Comparison of ENCODE assay signal across 26 cellular contexts in genomic region chr2:217638533-217638932, GRCh38.
"Had no signal": no experiment of that assay in that cellular context is flagged by ENCODE, and none has a peak within 500 bp of the region (broad histone marks: within the 10 kb centered on the region; RNA-seq: fewer than 3 reads in every experiment).

No MANE protein-coding gene starts in this region.

- H3K4me1 Mint-ChIP-seq: endodermal cell had no signal

- H3K27ac ChIP-seq: colonic mucosa, epithelial cell of prostate, esophagus squamous epithelium, gastrocnemius medialis, heart right ventricle, lower lobe of right lung had no signal

- H3K4me3 Mint-ChIP-seq: dendritic cell treated with granulocyte-macrophage colony-stimulating factor and Interleukin-4, amounts not matched to agents 40 ng/mL and 50 ng/mL, for 4 days; effector memory CD8-positive, alpha-beta T cell; endodermal cell; mesothelial cell of epicardium had no signal

- DNase-seq: colonic mucosa; cortex of kidney; effector CD8-positive, alpha-beta T cell; effector memory CD8-positive, alpha-beta T cell; endodermal cell; erythroblast; esophagus squamous epithelium; foreskin fibroblast; foreskin melanocyte; gastrocnemius medialis; glutamatergic neuron; head of caudate nucleus; heart right ventricle; hippocampal formation; kidney; kidney glomerular epithelial cell; left colon; left ventricle myocardium superior; lower lobe of right lung; mesenchymal stem cell; mucosa of descending colon had no signal

- H3K4me1 ChIP-seq: colonic mucosa, lower lobe of right lung had no signal

- H3K36me3 ChIP-seq: colonic mucosa, esophagus squamous epithelium, gastrocnemius medialis, heart right ventricle, lower lobe of right lung had no signal

- H3K9me3 ChIP-seq: colonic mucosa, esophagus squamous epithelium, gastrocnemius medialis, heart right ventricle, lower lobe of right lung, mucosa of descending colon had no signal

- H3K9me3 Mint-ChIP-seq: dendritic cell treated with granulocyte-macrophage colony-stimulating factor and Interleukin-4, amounts not matched to agents 40 ng/mL and 50 ng/mL, for 4 days; effector memory CD8-positive, alpha-beta T cell; endodermal cell; mesothelial cell of epicardium had no signal

- H3K36me3 Mint-ChIP-seq: mesothelial cell of epicardium had no signal

- H3K27ac Mint-ChIP-seq: dendritic cell treated with granulocyte-macrophage colony-stimulating factor and Interleukin-4, amounts not matched to agents 40 ng/mL and 50 ng/mL, for 4 days; effector memory CD8-positive, alpha-beta T cell; endodermal cell; mesothelial cell of epicardium had no signal

- H3K27me3 ChIP-seq: colonic mucosa, esophagus squamous epithelium, gastrocnemius medialis, heart right ventricle had no signal

- H3K4me3 ChIP-seq: colonic mucosa, esophagus squamous epithelium, gastrocnemius medialis, heart right ventricle, lower lobe of right lung, mucosa of descending colon had no signal

- ATAC-seq: effector memory CD8-positive, alpha-beta T cell; esophagus mucosa; gastrocnemius medialis; left colon; left lobe of liver; lower lobe of right lung; mucosa of descending colon had no signal
